Comparison of ENCODE assay signal across 17 cellular contexts in genomic region chr6:33143113-33143760, GRCh38. TPM values are rescaled to one million over a fixed set of nuclear protein-coding genes. Genes with fewer than 3 reads are reported as not detected.
DNase-seq lines count a peak whose midpoint lies in the region; ATAC-seq and TF ChIP-seq lines count a peak whose summit lies in the region.
"Had no signal": no experiment of that assay in that cellular context is flagged by ENCODE, and none has a peak within 500 bp of the region (broad histone marks: within the 10 kb centered on the region; RNA-seq: fewer than 3 reads in every experiment).

No MANE protein-coding gene starts in this region.

- H3K27me3 ChIP-seq in BE2C = peaks cover 29% of the 10 kb centered on the region
- H3K27me3 ChIP-seq in GM23338 (ENCODE audit: insufficient read depth) = no peaks in the 10 kb centered on the region
- no peaks in the 10 kb centered on the region for H3K27me3 ChIP-seq in WERI-Rb-1 (ENCODE audit: insufficient read depth, low read depth, severe bottlenecking)
- H3K27me3 ChIP-seq in mesenchymal stem cell (ENCODE audit: control insufficient read depth in 1 of 2, insufficient read depth in 1 of 2, low read length in 2 of 2) = peaks cover 0 to 35% of the 10 kb centered on the region in 2 experiments

- no peaks in the 10 kb centered on the region for H3F3A ChIP-seq in GM23338 (replicated peaks; ENCODE audit: low read depth)

- H2BK5ac ChIP-seq in mesenchymal stem cell (ENCODE audit: low read depth, low read length, poor library complexity, severe bottlenecking) = no peak overlapping the region

- no peak overlapping the region for H3K4ac ChIP-seq in mesenchymal stem cell (ENCODE audit: low read depth in 1 of 2, low read length in 2 of 2)

- no peaks in the 10 kb centered on the region for H3K4me1 ChIP-seq in BE2C
- peaks cover 9% of the 10 kb centered on the region for H3K4me1 ChIP-seq in GM23338 (ENCODE audit: insufficient read depth)
- peaks cover 2% of the 10 kb centered on the region for H3K4me1 ChIP-seq in mesenchymal stem cell (ENCODE audit: control insufficient read depth, insufficient read depth, low read depth, low read length)

- H2AK5ac ChIP-seq in mesenchymal stem cell (ENCODE audit: low read length, severe bottlenecking) = no peak overlapping the region

- H3K79me2 ChIP-seq in GM23338 (replicated peaks; ENCODE audit: insufficient read depth) = no peaks in the 10 kb centered on the region

- H4K8ac ChIP-seq in mesenchymal stem cell (ENCODE audit: low read length) = peak overlapping the region; percentile 4

- no peak overlapping the region for H2BK120ac ChIP-seq in mesenchymal stem cell (ENCODE audit: low read depth, low read length)

- TF ChIP-seq CTCF in BE2C (IDR thresholded peaks at IDR 0.05; ENCODE audit: low read depth, low read length) (peak; percentile 30), GM23338 (conservative IDR thresholded peaks at IDR 0.05; ENCODE audit: low read depth in 2 of 2) (peak; percentile 47 to 62), WERI-Rb-1 (IDR thresholded peaks at IDR 0.05; ENCODE audit: low read depth, low read length) (peak; percentile 53)

- no peak overlapping the region for H2BK15ac ChIP-seq in mesenchymal stem cell (ENCODE audit: low read depth, poor library complexity, severe bottlenecking)

- H3K18ac ChIP-seq in mesenchymal stem cell (ENCODE audit: low read depth in 1 of 2, low read length in 2 of 2) = no peak overlapping the region

- H3K27ac Mint-ChIP-seq in GM23338 = no peak overlapping the region
- no peak overlapping the region for H3K27ac Mint-ChIP-seq in activated CD4-positive, alpha-beta memory T cell treated with anti-CD3 and anti-CD28 coated beads for 36 hours
- H3K27ac Mint-ChIP-seq: IgD-negative memory B cell; nephron; stimulated activated naive CD8-positive, alpha-beta T cell treated with anti-CD3 and anti-CD28 coated beads, Interleukin-15, Interleukin-2, amounts not matched to agents 100 ng/mL and 50 ng/mL, for 24 hours had no signal

- no peak overlapping the region for H3K9ac ChIP-seq in mesenchymal stem cell (ENCODE audit: low read length)

- no peak overlapping the region for H2BK12ac ChIP-seq in mesenchymal stem cell (ENCODE audit: low read length in 2 of 2)

- peaks cover 5% of the 10 kb centered on the region; the same call in 2 of the 3 replicates for H3K9me3 Mint-ChIP-seq in GM23338
- H3K9me3 Mint-ChIP-seq in activated CD4-positive, alpha-beta memory T cell treated with anti-CD3 and anti-CD28 coated beads for 36 hours = no peaks in the 10 kb centered on the region
- H3K9me3 Mint-ChIP-seq: IgD-negative memory B cell; nephron; stimulated activated naive CD8-positive, alpha-beta T cell treated with anti-CD3 and anti-CD28 coated beads, Interleukin-15, Interleukin-2, amounts not matched to agents 100 ng/mL and 50 ng/mL, for 24 hours had no signal

- H4K91ac ChIP-seq in mesenchymal stem cell (ENCODE audit: low read length) = no peak overlapping the region

- no peak overlapping the region for H3K27ac ChIP-seq in GM23338 (ENCODE audit: low read depth)
- H3K27ac ChIP-seq in WERI-Rb-1 = no peak overlapping the region
- H3K27ac ChIP-seq in mesenchymal stem cell (ENCODE audit: low read length, poor library complexity, severe bottlenecking) = no peak overlapping the region
- H3K27ac ChIP-seq: coronary artery, VCaP had no signal

- H3K36me3 Mint-ChIP-seq in GM23338 (ENCODE audit: low read depth) = 0 out of 3 replicates have a peak, but pooled peaks cover 5% of the 10 kb centered on the region
- H3K36me3 Mint-ChIP-seq in activated CD4-positive, alpha-beta memory T cell treated with anti-CD3 and anti-CD28 coated beads for 36 hours = no peaks in the 10 kb centered on the region

- H3K9me2 ChIP-seq in GM23338 (ENCODE audit: insufficient read depth) = 0 out of 2 replicates have a peak, but pooled peaks cover 3% of the 10 kb centered on the region

- peak; percentile 77 for ATAC-seq in GM23338
- ATAC-seq in HG03159 (IDR thresholded peaks at IDR 0.05; ENCODE audit: unreplicated experiment) = no peak
- ATAC-seq in GM19452 (IDR thresholded peaks at IDR 0.05; ENCODE audit: unreplicated experiment) = no peak

- H3K4me3 Mint-ChIP-seq in GM23338 = no peak overlapping the region; the same call in 2 of the 3 replicates
- H3K4me3 Mint-ChIP-seq in activated CD4-positive, alpha-beta memory T cell treated with anti-CD3 and anti-CD28 coated beads for 36 hours = no peak overlapping the region
- H3K4me3 Mint-ChIP-seq: IgD-negative memory B cell; nephron; stimulated activated naive CD8-positive, alpha-beta T cell treated with anti-CD3 and anti-CD28 coated beads, Interleukin-15, Interleukin-2, amounts not matched to agents 100 ng/mL and 50 ng/mL, for 24 hours had no signal

- DNase-seq in BE2C (no peak), GM23338 (ENCODE audit: low spot score) (peak; percentile 65), WERI-Rb-1 (no peak), mesenchymal stem cell (no peak), mucosa of gallbladder (ENCODE audit: low spot score) (no peak)
- DNase-seq in activated CD4-positive, alpha-beta memory T cell treated with anti-CD3 and anti-CD28 coated beads for 36 hours = no peak
- DNase-seq: aorta, NCI-H1105 treated with DMSO at 0.1 percent for 48 hours, retina, SW 1271 had no signal

- no peaks in the 10 kb centered on the region for H3K36me3 ChIP-seq in BE2C
- H3K36me3 ChIP-seq in GM23338 (ENCODE audit: insufficient read depth) = no peaks in the 10 kb centered on the region
- no peaks in the 10 kb centered on the region for H3K36me3 ChIP-seq in WERI-Rb-1
- no peaks in the 10 kb centered on the region for H3K36me3 ChIP-seq in mesenchymal stem cell (ENCODE audit: control insufficient read depth in 1 of 2, insufficient read depth in 2 of 2, low read depth in 1 of 2, low read length in 2 of 2)

- 80% methylated on average over 8 of the region's 14 CpGs for WGBS in mesenchymal stem cell

- no peak overlapping the region for H3K14ac ChIP-seq in mesenchymal stem cell (ENCODE audit: low read length in 2 of 2)

- H3K4me3 ChIP-seq in BE2C (ENCODE audit: low read depth, low read length) (no peak overlapping the region), GM23338 (no peak overlapping the region), WERI-Rb-1 (ENCODE audit: low read depth, low read length) (no peak overlapping the region), mesenchymal stem cell (ENCODE audit: insufficient read depth in 1 of 2, low read depth in 1 of 2, low read length in 2 of 2) (no peak overlapping the region)
- H3K4me3 ChIP-seq: coronary artery had no signal

- no peak overlapping the region for H2AFZ ChIP-seq in GM23338
- H2AFZ ChIP-seq in mesenchymal stem cell (ENCODE audit: low read depth, low read length) = no peak overlapping the region

- POLR2A ChIA-PET in activated CD4-positive, alpha-beta memory T cell treated with anti-CD3 and anti-CD28 coated beads for 36 hours (lab: Charles Lee) = no interaction called here

- intact Hi-C loops in activated CD4-positive, alpha-beta memory T cell treated with anti-CD3 and anti-CD28 coated beads for 36 hours (cut with micrococcal nuclease) = no loop called here

- H3K4me2 ChIP-seq in GM23338 (no peak overlapping the region), mesenchymal stem cell (ENCODE audit: low read length, poor library complexity, severe bottlenecking) (no peak overlapping the region)

- no peak overlapping the region for H3K23ac ChIP-seq in mesenchymal stem cell (ENCODE audit: low read length in 2 of 2)

- H3K79me1 ChIP-seq in mesenchymal stem cell (replicated peaks; ENCODE audit: low read length, poor library complexity, severe bottlenecking) = no peaks in the 10 kb centered on the region

- peaks cover 12% of the 10 kb centered on the region for H3K4me1 Mint-ChIP-seq in GM23338
- H3K4me1 Mint-ChIP-seq in activated CD4-positive, alpha-beta memory T cell treated with anti-CD3 and anti-CD28 coated beads for 36 hours (ENCODE audit: low read depth) = no peaks in the 10 kb centered on the region
- H3K4me1 Mint-ChIP-seq: nephron had no signal

- no peaks in the 10 kb centered on the region for H4K20me1 ChIP-seq in GM23338 (replicated peaks; ENCODE audit: insufficient read depth)

- H3K27me3 Mint-ChIP-seq in GM23338 (ENCODE audit: insufficient read depth, low read depth, poor library complexity) = peaks cover 2% of the 10 kb centered on the region
- H3K27me3 Mint-ChIP-seq in activated CD4-positive, alpha-beta memory T cell treated with anti-CD3 and anti-CD28 coated beads for 36 hours = peaks cover 31% of the 10 kb centered on the region

- no peaks in the 10 kb centered on the region for H3K9me3 ChIP-seq in BE2C
- H3K9me3 ChIP-seq in WERI-Rb-1 (ENCODE audit: severe bottlenecking) = peaks cover 5% of the 10 kb centered on the region
- peaks cover 2% of the 10 kb centered on the region for H3K9me3 ChIP-seq in mesenchymal stem cell (ENCODE audit: control insufficient read depth, low read length)

- CTCF ChIA-PET in activated CD4-positive, alpha-beta memory T cell treated with anti-CD3 and anti-CD28 coated beads for 36 hours (lab: Charles Lee) = interaction anchor here (0.8 to 0.9 kb wide), 2 partner anchors 17 to 18 kb away, joined by 3 to 4 read pairs; no protein-coding TSS in a partner anchor

TF ChIP-seq in GM23338, 12 proteins besides CTCF, POLR2A, EP300 and RAD21 (continues in another document):
- TF ChIP-seq EZH2 (IDR thresholded peaks at IDR 0.05; ENCODE audit: low read depth, unreplicated experiment) = no peak
- TF ChIP-seq ZNF114 (CRISPR knock-in tag; IDR thresholded peaks at IDR 0.05) = peak; percentile 76; the same call in 1 of the 2 replicates

RNA-seq across cellular contexts. Expression of gene COL11A2, which starts 49.0 kb away (rescaled TPM):
- polyA plus RNA-seq in BE2C (2012; ENCODE audit: insufficient read depth, insufficient read length, low read depth) = 4.1 TPM
- total RNA-seq in GM23338 (2014; rRNA removed; shearing (Covaris generic)) = 1.3 and 2.7 TPM in 2 replicates
- polyA plus RNA-seq in GM23338 (2016; fragmentation: Nextera tagmentation; extraction: Ambion mirVana) = 1.6 and 2.2 TPM in 2 replicates
- 0.44 TPM for polyA plus RNA-seq in mesenchymal stem cell (2013, experiment 1 of 2)
- polyA plus RNA-seq in mesenchymal stem cell (2013, experiment 2 of 2) = 0.37 TPM
- total RNA-seq in activated CD4-positive, alpha-beta memory T cell treated with anti-CD3 and anti-CD28 coated beads for 36 hours = 1 to 10 TPM in 1 of 2 experiments, under 1 TPM in 1; 0.69 to 1.0 TPM
- total RNA-seq in mucosa of gallbladder = 0.66 TPM
- polyA plus RNA-seq: IgD-negative memory B cell had no signal

RNA-seq across cellular contexts. Expression of gene RXRB, which starts 57.2 kb away (rescaled TPM):
- 48.8 TPM for polyA plus RNA-seq in BE2C (2012; ENCODE audit: insufficient read depth, insufficient read length, low read depth)
- 11.3 and 11.6 TPM in 2 replicates for total RNA-seq in GM23338 (2014; rRNA removed; shearing (Covaris generic))
- 6.7 and 6.9 TPM in 2 replicates for polyA plus RNA-seq in GM23338 (2016; fragmentation: Nextera tagmentation; extraction: Ambion mirVana)
- 20.3 TPM for polyA plus RNA-seq in mesenchymal stem cell (2013, experiment 1 of 2)
- polyA plus RNA-seq in mesenchymal stem cell (2013, experiment 2 of 2) = 20.2 TPM
- total RNA-seq in activated CD4-positive, alpha-beta memory T cell treated with anti-CD3 and anti-CD28 coated beads for 36 hours = 10 to 100 TPM; 40.9 to 41.4 TPM
- total RNA-seq in mucosa of gallbladder = 56.8 TPM

RNA-seq across cellular contexts. Expression of gene SLC39A7, which starts 57.4 kb away (rescaled TPM):
- polyA plus RNA-seq in BE2C (2012; ENCODE audit: insufficient read depth, insufficient read length, low read depth) = 187 TPM
- total RNA-seq in GM23338 (2014; rRNA removed; shearing (Covaris generic)) = 75.9 and 79.9 TPM in 2 replicates
- polyA plus RNA-seq in GM23338 (2016; fragmentation: Nextera tagmentation; extraction: Ambion mirVana) = 9.0 and 9.2 TPM in 2 replicates
- polyA plus RNA-seq in mesenchymal stem cell (2013, experiment 1 of 2) = 120 TPM
- polyA plus RNA-seq in mesenchymal stem cell (2013, experiment 2 of 2) = 117 TPM
- total RNA-seq in activated CD4-positive, alpha-beta memory T cell treated with anti-CD3 and anti-CD28 coated beads for 36 hours = 10 to 100 TPM; 42.0 to 45.7 TPM
- 120 TPM for total RNA-seq in mucosa of gallbladder
